In the genomic region with DNA sequence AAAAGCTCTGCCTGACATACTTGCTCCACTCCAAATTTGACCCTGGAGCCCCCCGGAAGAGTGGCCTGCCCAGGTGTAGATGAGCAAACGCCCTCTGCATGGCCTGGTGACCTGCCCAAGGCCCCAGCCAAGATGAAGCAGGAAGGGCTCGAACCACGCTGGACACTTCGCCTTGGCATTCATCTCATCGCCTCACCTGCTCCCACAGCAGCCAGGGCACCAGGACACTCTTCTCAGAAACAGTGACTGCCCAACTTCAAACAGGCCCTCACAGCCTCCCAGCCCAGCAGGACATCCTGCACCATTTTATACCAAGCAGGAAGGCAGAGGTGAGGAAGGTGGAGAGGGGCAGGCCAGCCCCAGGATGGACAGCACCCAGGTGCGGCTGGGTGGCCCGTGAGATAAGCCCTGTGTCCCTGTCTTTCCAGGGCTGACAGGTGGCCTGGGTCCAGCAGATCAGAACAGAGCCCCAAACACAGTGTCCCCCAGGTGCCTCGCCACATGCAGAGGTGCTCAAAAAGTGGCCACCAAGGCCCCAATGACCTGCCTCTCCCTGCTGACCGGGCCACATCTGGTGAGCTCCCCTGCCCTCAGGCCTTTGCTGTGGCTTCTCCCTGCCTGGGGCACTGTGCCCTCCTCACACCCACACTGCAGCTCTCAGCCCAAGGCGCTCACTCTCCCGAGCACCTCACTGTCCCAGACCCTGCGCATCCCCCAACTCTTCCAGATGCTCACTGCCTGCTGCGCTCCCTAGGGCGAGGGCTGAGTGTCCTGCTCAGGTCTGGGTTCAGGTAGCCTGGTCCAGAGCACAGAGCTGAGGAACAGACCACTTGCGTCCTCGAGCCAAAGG, we compare ENCODE assay signal across 1 cellular context.
A peak's percentile ranks its signal among the peaks of the same experiment; 100 is the strongest.
TF ChIP-seq lines count a peak whose summit lies in the region.

No MANE protein-coding gene starts in this region.

TF ChIP-seq in HepG2, 621 proteins besides CTCF, POLR2A, EP300 and RAD21:
- TF ChIP-seq ZBTB42 (CRISPR knock-in tag; IDR thresholded peaks at IDR 0.05) (no peak), DNMT1 (CRISPR knock-in tag; IDR thresholded peaks at IDR 0.05) (0 out of 2 replicates have a peak, but pooled peaks have one; percentile 67), AGO2 (optimal IDR thresholded peaks at IDR 0.05; ENCODE audit: low read depth, low read length) (peak; percentile 31), ZNF44 (CRISPR knock-in tag; IDR thresholded peaks at IDR 0.05) (no peak)
- TF ChIP-seq, protein P1, sequence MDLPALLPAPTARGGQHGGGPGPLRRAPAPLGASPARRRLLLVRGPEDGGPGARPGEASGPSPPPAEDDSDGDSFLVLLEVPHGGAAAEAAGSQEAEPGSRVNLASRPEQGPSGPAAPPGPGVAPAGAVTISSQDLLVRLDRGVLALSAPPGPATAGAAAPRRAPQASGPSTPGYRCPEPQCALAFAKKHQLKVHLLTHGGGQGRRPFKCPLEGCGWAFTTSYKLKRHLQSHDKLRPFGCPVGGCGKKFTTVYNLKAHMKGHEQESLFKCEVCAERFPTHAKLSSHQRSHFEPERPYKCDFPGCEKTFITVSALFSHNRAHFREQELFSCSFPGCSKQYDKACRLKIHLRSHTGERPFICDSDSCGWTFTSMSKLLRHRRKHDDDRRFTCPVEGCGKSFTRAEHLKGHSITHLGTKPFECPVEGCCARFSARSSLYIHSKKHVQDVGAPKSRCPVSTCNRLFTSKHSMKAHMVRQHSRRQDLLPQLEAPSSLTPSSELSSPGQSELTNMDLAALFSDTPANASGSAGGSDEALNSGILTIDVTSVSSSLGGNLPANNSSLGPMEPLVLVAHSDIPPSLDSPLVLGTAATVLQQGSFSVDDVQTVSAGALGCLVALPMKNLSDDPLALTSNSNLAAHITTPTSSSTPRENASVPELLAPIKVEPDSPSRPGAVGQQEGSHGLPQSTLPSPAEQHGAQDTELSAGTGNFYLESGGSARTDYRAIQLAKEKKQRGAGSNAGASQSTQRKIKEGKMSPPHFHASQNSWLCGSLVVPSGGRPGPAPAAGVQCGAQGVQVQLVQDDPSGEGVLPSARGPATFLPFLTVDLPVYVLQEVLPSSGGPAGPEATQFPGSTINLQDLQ (CRISPR knock-in tag; IDR thresholded peaks at IDR 0.05), result no peak
